In the genomic region with DNA sequence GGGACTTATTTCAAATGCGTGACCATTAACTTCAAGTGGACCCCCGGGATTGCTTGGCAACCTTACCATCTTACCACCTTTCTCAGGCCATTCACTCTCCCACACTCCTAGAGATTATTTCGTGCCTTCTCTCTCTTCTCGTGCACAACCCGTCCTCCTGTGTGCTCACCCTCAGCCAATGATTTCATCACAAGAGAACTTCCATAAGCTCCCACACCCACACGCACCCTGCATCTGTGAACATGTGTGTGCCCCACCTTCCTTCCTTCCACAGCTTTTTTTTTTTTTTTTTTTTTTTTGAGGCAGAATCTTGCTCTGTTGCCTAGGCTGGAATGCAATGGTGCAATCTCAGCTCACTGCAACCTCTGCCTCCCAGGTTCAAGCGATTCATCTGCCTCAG, we compare ENCODE assay signal across 34 cellular contexts. TPM values are rescaled to one million over a fixed set of nuclear protein-coding genes. Genes with fewer than 3 reads are reported as not detected.
"Had no signal": no experiment of that assay in that cellular context is flagged by ENCODE, and none has a peak within 500 bp of the region (broad histone marks: within the 10 kb centered on the region; RNA-seq: fewer than 3 reads in every experiment).

No MANE protein-coding gene starts in this region.

- H3K27me3 ChIP-seq: body of pancreas, dorsolateral prefrontal cortex, esophagus squamous epithelium, gastroesophageal sphincter, heart right ventricle, hepatocyte had no signal

- H3K4me3 ChIP-seq: body of pancreas, coronary artery, dorsolateral prefrontal cortex, esophagus squamous epithelium, gastroesophageal sphincter, heart right ventricle, hepatocyte had no signal

- H3K4me1 ChIP-seq: body of pancreas, esophagus squamous epithelium, gastroesophageal sphincter, heart right ventricle had no signal

- H3K79me2 ChIP-seq: hepatocyte had no signal

- H3K36me3 ChIP-seq: esophagus squamous epithelium, gastroesophageal sphincter, heart right ventricle, WERI-Rb-1 had no signal

- ATAC-seq: activated CD4-positive, CD25-positive, alpha-beta regulatory T cell treated with anti-CD3 and anti-CD28 coated beads, Interleukin-2, amount 50 U/mL, for 24 hours; activated CD8-positive, alpha-beta T cell treated with anti-CD3 and anti-CD28 coated beads for 36 hours; activated T-cell treated with anti-CD3 and anti-CD28 coated beads, Interleukin-2, amount 50 U/mL, for 4 hours; activated T-helper 17 cell treated with anti-CD3 and anti-CD28 coated beads, Interleukin-2, amount 50 U/mL, for 72 hours; body of pancreas; gastroesophageal sphincter; heart right ventricle had no signal

- H3K27me3 Mint-ChIP-seq: activated B cell treated with CpG ODN at 0.5 μM for 24 hours; activated CD8-positive, alpha-beta T cell treated with anti-CD3 and anti-CD28 coated beads for 36 hours; central memory CD8-positive, alpha-beta T cell had no signal

- H3K4me2 ChIP-seq: hepatocyte had no signal

- H3K27ac ChIP-seq: body of pancreas, coronary artery, dorsolateral prefrontal cortex, esophagus squamous epithelium, gastroesophageal sphincter, heart right ventricle, hepatocyte, WERI-Rb-1 had no signal

- H3K9me3 Mint-ChIP-seq: activated T-helper 17 cell treated with anti-CD3 and anti-CD28 coated beads, Interleukin-2, amount 50 U/mL, for 72 hours; central memory CD8-positive, alpha-beta T cell; dendritic cell treated with granulocyte-macrophage colony-stimulating factor and Interleukin-4, amounts not matched to agents 40 ng/mL and 50 ng/mL, for 4 days had no signal

- H3K4me3 Mint-ChIP-seq: activated B cell treated with CpG ODN at 0.5 μM for 24 hours; activated CD8-positive, alpha-beta T cell treated with anti-CD3 and anti-CD28 coated beads for 36 hours; activated naive CD8-positive, alpha-beta T cell; activated T-cell treated with anti-CD3 and anti-CD28 coated beads, Interleukin-2, amount 50 U/mL, for 4 hours; activated T-helper 17 cell treated with anti-CD3 and anti-CD28 coated beads, Interleukin-2, amount 50 U/mL, for 72 hours; central memory CD8-positive, alpha-beta T cell; dendritic cell treated with granulocyte-macrophage colony-stimulating factor and Interleukin-4, amounts not matched to agents 40 ng/mL and 50 ng/mL, for 4 days; endodermal cell; T-helper 2 cell treated with Interferon-gamma antibody and Interleukin-4, amounts not matched to agents 5 μg/mL and 100 μg/mL, for 36 hours had no signal

- H3K27ac Mint-ChIP-seq: activated B cell treated with CpG ODN at 0.5 μM for 24 hours; activated CD8-positive, alpha-beta T cell treated with anti-CD3 and anti-CD28 coated beads for 36 hours; activated naive CD8-positive, alpha-beta T cell; activated T-helper 17 cell treated with anti-CD3 and anti-CD28 coated beads, Interleukin-2, amount 50 U/mL, for 72 hours; dendritic cell treated with granulocyte-macrophage colony-stimulating factor and Interleukin-4, amounts not matched to agents 40 ng/mL and 50 ng/mL, for 4 days; endodermal cell; T-helper 2 cell treated with Interferon-gamma antibody and Interleukin-4, amounts not matched to agents 5 μg/mL and 100 μg/mL, for 36 hours had no signal

- DNase-seq: activated B cell treated with CpG ODN at 0.5 μM for 24 hours; activated CD4-positive, alpha-beta T cell treated with anti-CD3 and anti-CD28 coated beads for 48 hours; activated CD4-positive, alpha-beta T cell treated with anti-CD3 and anti-CD28 coated beads, Interleukin-2, amount 50 U/mL, for 1 hour; activated CD4-positive, alpha-beta T cell treated with anti-CD3 and anti-CD28 coated beads, Interleukin-2, amount 50 U/mL, for 48 hours; activated CD8-positive, alpha-beta memory T cell treated with anti-CD3 and anti-CD28 coated beads for 24 hours; activated CD8-positive, alpha-beta T cell treated with anti-CD3 and anti-CD28 coated beads for 36 hours; activated effector memory CD4-positive, alpha-beta T cell treated with Interleukin-2 at 50 U/mL for 16 hours; activated gamma-delta T cell treated with Interleukin-2 at 50 U/mL for 16 hours; activated naive CD4-positive, alpha-beta T cell treated with anti-CD3 and anti-CD28 coated beads, Interleukin-2, amount 50 U/mL, for 16 hours; activated naive CD4-positive, alpha-beta T cell treated with Interleukin-2 at 50 U/mL for 16 hours; activated T-cell treated with anti-CD3 and anti-CD28 coated beads, Interleukin-2, amount 50 U/mL, for 4 hours; amygdala; aorta; body of pancreas; dorsolateral prefrontal cortex; effector memory CD4-positive, alpha-beta T cell; endodermal cell; erythroblast; esophagus squamous epithelium; foreskin melanocyte; heart right ventricle; T1000; WERI-Rb-1 had no signal

- H3K4me1 Mint-ChIP-seq: activated B cell treated with CpG ODN at 0.5 μM for 24 hours; activated T-helper 17 cell treated with anti-CD3 and anti-CD28 coated beads, Interleukin-2, amount 50 U/mL, for 72 hours; central memory CD8-positive, alpha-beta T cell; endodermal cell had no signal

- H2AFZ ChIP-seq: hepatocyte had no signal

RNA-seq across cellular contexts. Expression of a gene that starts 27.4 kb away (rescaled TPM):
- total RNA-seq: activated B cell treated with CpG ODN at 0.5 μM for 24 hours, cardiac septum, fibroblast of lung had no signal
